In genomic region chr6:17457405-17457804, GRCh38 we compare ENCODE assay signal across 2 cellular contexts.
TF ChIP-seq lines count a peak whose summit lies in the region.

No MANE protein-coding gene starts in this region.

TF ChIP-seq in IMR-90, 13 proteins besides CTCF, POLR2A, EP300 and RAD21 (continued from another document):
- TF ChIP-seq ELK1 (IDR thresholded peaks at IDR 0.05; ENCODE audit: borderline replicate concordance, low read depth, low read length) (no peak), CHD1 (IDR thresholded peaks at IDR 0.05; ENCODE audit: low read depth, low read length) (no peak), CEBPB (IDR thresholded peaks at IDR 0.05; ENCODE audit: low read depth, low read length) (no peak), MXI1 (IDR thresholded peaks at IDR 0.05; ENCODE audit: borderline replicate concordance, low read depth, low read length) (no peak), SMC3 (IDR thresholded peaks at IDR 0.05; ENCODE audit: low read depth, low read length) (no peak), RFX5 (IDR thresholded peaks at IDR 0.05; ENCODE audit: low read depth, low read length) (no peak), USF2 (IDR thresholded peaks at IDR 0.05; ENCODE audit: low read depth, low read length) (no peak), BHLHE40 (IDR thresholded peaks at IDR 0.05; ENCODE audit: low read depth, low read length) (no peak), NFE2L2 (IDR thresholded peaks at IDR 0.05; ENCODE audit: low read depth, low read length) (no peak), MAFK (IDR thresholded peaks at IDR 0.05; ENCODE audit: low read depth, low read length) (no peak), RCOR1 (IDR thresholded peaks at IDR 0.05; ENCODE audit: insufficient replicate concordance, low read length) (no peak), MAZ (IDR thresholded peaks at IDR 0.05; ENCODE audit: borderline replicate concordance, low read depth, low read length) (no peak)
TF ChIP-seq in IMR-90: peak in this region for 0.

TF ChIP-seq in SK-N-SH, 30 proteins besides CTCF, POLR2A, EP300 and RAD21 (continued from another document):
- TF ChIP-seq USF2 (IDR thresholded peaks at IDR 0.05; ENCODE audit: borderline replicate concordance, low read depth, low read length) (no peak), RFX5 (IDR thresholded peaks at IDR 0.05; ENCODE audit: low read length) (no peak), NFIC (IDR thresholded peaks at IDR 0.05; ENCODE audit: borderline replicate concordance) (no peak), TCF12 (IDR thresholded peaks at IDR 0.05) (no peak), IRF3 (IDR thresholded peaks at IDR 0.05; ENCODE audit: low read depth, low read length) (no peak), ZBTB33 (IDR thresholded peaks at IDR 0.05; ENCODE audit: borderline replicate concordance, low read depth) (no peak), MEF2A (IDR thresholded peaks at IDR 0.05; ENCODE audit: borderline replicate concordance, low read depth) (no peak), NRF1 (IDR thresholded peaks at IDR 0.05; ENCODE audit: low read depth, low read length) (no peak), TEAD4 (IDR thresholded peaks at IDR 0.05; ENCODE audit: borderline replicate concordance, insufficient read depth) (no peak), USF1 (IDR thresholded peaks at IDR 0.05; ENCODE audit: borderline replicate concordance, low read depth) (no peak), YY1 (IDR thresholded peaks at IDR 0.05; ENCODE audit: low read depth) (no peak), CHD2 (IDR thresholded peaks at IDR 0.05; ENCODE audit: low read length, partially characterized antibody) (no peak), RXRA (IDR thresholded peaks at IDR 0.05; ENCODE audit: borderline replicate concordance, low read depth) (no peak)
TF ChIP-seq in SK-N-SH: peak in this region for 0.
